Comparison of ENCODE assay signal across 18 cellular contexts in genomic region chr5:160185954-160186353, GRCh38. TPM values are rescaled to one million over a fixed set of nuclear protein-coding genes. Genes with fewer than 3 reads are reported as not detected.
"Had no signal": no experiment of that assay in that cellular context is flagged by ENCODE, and none has a peak within 500 bp of the region (broad histone marks: within the 10 kb centered on the region; RNA-seq: fewer than 3 reads in every experiment).

No MANE protein-coding gene starts in this region.

- H3K27ac Mint-ChIP-seq: activated CD4-positive, alpha-beta T cell treated with anti-CD3 and anti-CD28 coated beads, Interleukin-2, amount 10 ng/mL, durations not matched to agents 7 days and 5 days; activated naive CD8-positive, alpha-beta T cell treated with anti-CD3 and anti-CD28 coated beads, Interleukin-2, amount 50 U/mL, for 24 hours; effector memory CD8-positive, alpha-beta T cell; naive thymus-derived CD4-positive, alpha-beta T cell; stimulated activated memory B cell treated with anti-CD40 and anti-IgM and Interleukin-4, amounts not matched to agents 10 μg/mL and 1 μg/mL and 100 μg/mL, for 72 hours; T-helper 2 cell treated with Interferon-gamma antibody and Interleukin-4, amounts not matched to agents 5 μg/mL and 100 μg/mL, for 36 hours had no signal

- H3K36me3 ChIP-seq: gastrocnemius medialis, heart right ventricle, tibial artery, vagina had no signal

- H3K9me3 Mint-ChIP-seq: T-helper 2 cell treated with Interferon-gamma antibody and Interleukin-4, amounts not matched to agents 5 μg/mL and 100 μg/mL, for 36 hours had no signal

- H3K27ac ChIP-seq: gastrocnemius medialis, heart right ventricle, tibial artery, vagina had no signal

- H3K9me3 ChIP-seq: gastrocnemius medialis, heart right ventricle, tibial artery, vagina had no signal

- H3K4me3 ChIP-seq: gastrocnemius medialis, heart right ventricle, lung, tibial artery, vagina had no signal

- DNase-seq: activated CD4-positive, alpha-beta T cell treated with anti-CD3 and anti-CD28 coated beads, Interleukin-2, amount 10 ng/mL, durations not matched to agents 7 days and 5 days; activated CD8-positive, alpha-beta memory T cell treated with anti-CD3 and anti-CD28 coated beads, Interleukin-2, amount 50 U/mL, for 48 hours; activated naive CD4-positive, alpha-beta T cell treated with Interleukin-2 at 50 U/mL for 16 hours; activated naive CD8-positive, alpha-beta T cell treated with anti-CD3 and anti-CD28 coated beads, Interleukin-2, amount 50 U/mL, for 24 hours; aorta; effector memory CD8-positive, alpha-beta T cell; gastrocnemius medialis; heart right ventricle; naive thymus-derived CD4-positive, alpha-beta T cell; posterior cingulate gyrus; stimulated activated CD4-positive, alpha-beta T cell treated with anti-CD3 and anti-CD28 coated beads, Interleukin-2, amount 100 ng/mL, for 48 hours; tibial artery had no signal

- ATAC-seq: activated naive CD8-positive, alpha-beta T cell treated with anti-CD3 and anti-CD28 coated beads, Interleukin-2, amount 50 U/mL, for 24 hours; effector memory CD8-positive, alpha-beta T cell; gastrocnemius medialis; heart right ventricle; naive thymus-derived CD4-positive, alpha-beta T cell; stimulated activated memory B cell treated with anti-CD40 and anti-IgM and Interleukin-4, amounts not matched to agents 10 μg/mL and 1 μg/mL and 100 μg/mL, for 72 hours had no signal

- H3K4me3 Mint-ChIP-seq: activated CD4-positive, alpha-beta T cell treated with anti-CD3 and anti-CD28 coated beads, Interleukin-2, amount 10 ng/mL, durations not matched to agents 7 days and 5 days; activated naive CD8-positive, alpha-beta T cell treated with anti-CD3 and anti-CD28 coated beads, Interleukin-2, amount 50 U/mL, for 24 hours; stimulated activated memory B cell treated with anti-CD40 and anti-IgM and Interleukin-4, amounts not matched to agents 10 μg/mL and 1 μg/mL and 100 μg/mL, for 72 hours; T-helper 2 cell treated with Interferon-gamma antibody and Interleukin-4, amounts not matched to agents 5 μg/mL and 100 μg/mL, for 36 hours had no signal

- H3K27me3 ChIP-seq: heart right ventricle, tibial artery, vagina had no signal

- H3K4me1 ChIP-seq: gastrocnemius medialis had no signal

RNA-seq across cellular contexts. Expression of gene FABP6, which starts 43.4 kb away (rescaled TPM):
- total RNA-seq: activated CD4-positive, alpha-beta T cell treated with anti-CD3 and anti-CD28 coated beads, Interleukin-2, amount 10 ng/mL, durations not matched to agents 7 days and 5 days; aorta; epithelial cell of proximal tubule; gastrocnemius medialis; mononuclear cell had no signal
- polyA plus RNA-seq: aorta; naive thymus-derived CD4-positive, alpha-beta T cell had no signal
